ENCODE assay signal across 1 cellular context in the genomic region with DNA sequence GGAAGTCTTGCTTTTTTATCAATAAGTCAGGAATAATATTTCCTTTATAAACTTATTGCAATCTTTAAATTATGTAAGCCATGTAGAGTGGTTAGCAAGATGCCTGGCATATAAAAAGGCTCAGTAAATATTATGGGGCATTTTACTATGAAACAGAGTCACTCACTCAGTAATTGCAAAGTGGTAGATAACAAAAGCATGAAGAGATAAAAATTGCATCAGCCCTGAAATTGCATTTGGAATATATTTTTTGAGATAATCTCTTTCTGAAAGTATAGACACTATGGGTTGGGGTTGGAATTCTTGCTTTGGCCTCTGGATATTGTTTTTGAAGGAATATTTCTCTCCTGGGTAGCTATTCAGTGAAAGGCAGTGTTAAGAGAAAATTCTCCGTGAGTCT.
TF ChIP-seq lines count a peak whose summit lies in the region.

No MANE protein-coding gene starts in this region.

TF ChIP-seq in SK-N-SH treated with all-trans-retinoic acid at 6 μM for 48 hours, 23 proteins besides CTCF, POLR2A, EP300 and RAD21 (continued from another document):
- TF ChIP-seq, protein P1, sequence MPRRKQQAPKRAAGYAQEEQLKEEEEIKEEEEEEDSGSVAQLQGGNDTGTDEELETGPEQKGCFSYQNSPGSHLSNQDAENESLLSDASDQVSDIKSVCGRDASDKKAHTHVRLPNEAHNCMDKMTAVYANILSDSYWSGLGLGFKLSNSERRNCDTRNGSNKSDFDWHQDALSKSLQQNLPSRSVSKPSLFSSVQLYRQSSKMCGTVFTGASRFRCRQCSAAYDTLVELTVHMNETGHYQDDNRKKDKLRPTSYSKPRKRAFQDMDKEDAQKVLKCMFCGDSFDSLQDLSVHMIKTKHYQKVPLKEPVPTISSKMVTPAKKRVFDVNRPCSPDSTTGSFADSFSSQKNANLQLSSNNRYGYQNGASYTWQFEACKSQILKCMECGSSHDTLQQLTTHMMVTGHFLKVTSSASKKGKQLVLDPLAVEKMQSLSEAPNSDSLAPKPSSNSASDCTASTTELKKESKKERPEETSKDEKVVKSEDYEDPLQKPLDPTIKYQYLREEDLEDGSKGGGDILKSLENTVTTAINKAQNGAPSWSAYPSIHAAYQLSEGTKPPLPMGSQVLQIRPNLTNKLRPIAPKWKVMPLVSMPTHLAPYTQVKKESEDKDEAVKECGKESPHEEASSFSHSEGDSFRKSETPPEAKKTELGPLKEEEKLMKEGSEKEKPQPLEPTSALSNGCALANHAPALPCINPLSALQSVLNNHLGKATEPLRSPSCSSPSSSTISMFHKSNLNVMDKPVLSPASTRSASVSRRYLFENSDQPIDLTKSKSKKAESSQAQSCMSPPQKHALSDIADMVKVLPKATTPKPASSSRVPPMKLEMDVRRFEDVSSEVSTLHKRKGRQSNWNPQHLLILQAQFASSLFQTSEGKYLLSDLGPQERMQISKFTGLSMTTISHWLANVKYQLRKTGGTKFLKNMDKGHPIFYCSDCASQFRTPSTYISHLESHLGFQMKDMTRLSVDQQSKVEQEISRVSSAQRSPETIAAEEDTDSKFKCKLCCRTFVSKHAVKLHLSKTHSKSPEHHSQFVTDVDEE (CRISPR knock-in tag; IDR thresholded peaks at IDR 0.05) = no peak
